In genomic region chr1:236175642-236176336, GRCh38 we compare ENCODE assay signal across 15 cellular contexts. TPM values are rescaled to one million over a fixed set of nuclear protein-coding genes. Genes with fewer than 3 reads are reported as not detected.
DNase-seq lines count a peak whose midpoint lies in the region; ATAC-seq and TF ChIP-seq lines count a peak whose summit lies in the region.
"Had no signal": no experiment of that assay in that cellular context is flagged by ENCODE, and none has a peak within 500 bp of the region (broad histone marks: within the 10 kb centered on the region; RNA-seq: fewer than 3 reads in every experiment).

No MANE protein-coding gene starts in this region.

- ATAC-seq in GM18870 (IDR thresholded peaks at IDR 0.05; ENCODE audit: unreplicated experiment) (peak; percentile 57), GM21619 (IDR thresholded peaks at IDR 0.05; ENCODE audit: unreplicated experiment) (peak; percentile 91), HG03354 (IDR thresholded peaks at IDR 0.05; ENCODE audit: poor library complexity, severe bottlenecking, unreplicated experiment) (peak; percentile 79), GM21360 (IDR thresholded peaks at IDR 0.05; ENCODE audit: unreplicated experiment) (no peak)
- ATAC-seq: activated CD4-positive, CD25-positive, alpha-beta regulatory T cell treated with anti-CD3 and anti-CD28 coated beads, Interleukin-2, amount 50 U/mL, for 24 hours; gastrocnemius medialis had no signal

- no peaks in the 10 kb centered on the region for H3K36me3 ChIP-seq in thyroid gland
- H3K36me3 ChIP-seq: gastrocnemius medialis, uterus had no signal

- TF ChIP-seq CTCF in thyroid gland (IDR thresholded peaks at IDR 0.05): no peak

- H3K27ac ChIP-seq in thyroid gland: no peak overlapping the region
- H3K27ac ChIP-seq: gastrocnemius medialis, uterus had no signal

- H3K27me3 ChIP-seq in thyroid gland: no peaks in the 10 kb centered on the region
- H3K27me3 ChIP-seq: gastrocnemius medialis, uterus had no signal

- no peak overlapping the region for H3K4me3 ChIP-seq in thyroid gland (replicated peaks in 1 of 3)
- H3K4me3 ChIP-seq: gastrocnemius medialis, uterus had no signal

- 92 to 93% methylated on average over 12 of the region's 12 CpGs for WGBS in thyroid gland, 2 donors

- H3K4me1 ChIP-seq in thyroid gland: no peaks in the 10 kb centered on the region
- H3K4me1 ChIP-seq: gastrocnemius medialis, uterus had no signal

- no peak for TF ChIP-seq POLR2A in thyroid gland (IDR thresholded peaks at IDR 0.05)

- intact Hi-C loops in thyroid gland (cut with DNase I): no loop called here

- no peaks in the 10 kb centered on the region for H3K9me3 ChIP-seq in thyroid gland
- H3K9me3 ChIP-seq: gastrocnemius medialis, uterus had no signal

- DNase-seq in mesenteric fat pad (ENCODE audit: low spot score) (peak; percentile 62), HuH-7.5 (ENCODE audit: low spot score) (no peak), superior temporal gyrus (ENCODE audit: extremely low spot score) (no peak), thyroid gland (no peak)
- DNase-seq: gastrocnemius medialis, Kasumi-1, mammary epithelial cell, NCI-H2227 treated with DMSO at 0.1 percent for 48 hours, SIG-M5, uterus had no signal

RNA-seq across cellular contexts. Expression of gene GPR137B, which starts 33.5 kb away (rescaled TPM):
- 32.9 TPM for total RNA-seq in mesenteric fat pad
- total RNA-seq in thyroid gland: 10 to 100 TPM; 15.1 to 30.0 (median 15.6) TPM
